8 cellular contexts compared by ENCODE assay signal in genomic region chr11:65505434-65506315, GRCh38. TPM values are rescaled to one million over a fixed set of nuclear protein-coding genes. Genes with fewer than 3 reads are reported as not detected.
A peak's percentile ranks its signal among the peaks of the same experiment; 100 is the strongest.
DNase-seq lines count a peak whose midpoint lies in the region; ATAC-seq and TF ChIP-seq lines count a peak whose summit lies in the region.

No MANE protein-coding gene starts in this region.

- H3K36me3 Mint-ChIP-seq in nephron progenitor cell (ENCODE audit: low read depth) = peaks cover 18% of the 10 kb centered on the region

- H3K4me1 Mint-ChIP-seq in nephron progenitor cell = peaks cover 54% of the 10 kb centered on the region

- DNase-seq in Caki2 (ENCODE audit: low read depth) = peak; percentile 39
- peak; percentile 38 for DNase-seq in NB4 (ENCODE audit: low read depth)
- DNase-seq in nephron progenitor cell = no peak
- DNase-seq in DMS79 treated with DMSO at 0.1 percent for 48 hours (lab: John Stamatoyannopoulos, UW) = no peak
- DNase-seq in GM20000 (ENCODE audit: low spot score) = no peak

- peak overlapping the region; percentile 87 for H3K4me3 ChIP-seq in NB4 (ENCODE audit: low read depth, low read length)
- peak overlapping the region; percentile 91 to 99 for H3K4me3 ChIP-seq in duodenal mucosa (ENCODE audit: low read depth in 1 of 2, low read length in 2 of 2)

- peak overlapping the region; percentile 64 for H3K27ac Mint-ChIP-seq in nephron progenitor cell

- TF ChIP-seq CTCF in NB4 (IDR thresholded peaks at IDR 0.05; ENCODE audit: low read depth, low read length) = no peak
- TF ChIP-seq CTCF in nephron progenitor cell (IDR thresholded peaks at IDR 0.05) = no peak
- no peak for TF ChIP-seq CTCF in GM20000 (IDR thresholded peaks at IDR 0.05; ENCODE audit: extremely low read depth, missing control alignments)

- peaks cover 27 to 28% of the 10 kb centered on the region in 2 donors for H3K4me1 ChIP-seq in duodenal mucosa (ENCODE audit: control insufficient read depth in 1 of 2, insufficient read depth in 2 of 2, low read length in 2 of 2)

- no peak for TF ChIP-seq POLR2A in NB4 (IDR thresholded peaks at IDR 0.05; ENCODE audit: extremely low read depth, insufficient read length)

- no peaks in the 10 kb centered on the region for H3K9me3 Mint-ChIP-seq in nephron progenitor cell

- H3K27ac ChIP-seq in duodenal mucosa (ENCODE audit: low read depth, low read length) = peak overlapping the region; percentile 76

- no peaks in the 10 kb centered on the region for H3K27me3 ChIP-seq in duodenal mucosa (ENCODE audit: control insufficient read depth in 1 of 2, insufficient read depth in 2 of 2, low read length in 2 of 2)

- no peak for ATAC-seq in GM18870 (IDR thresholded peaks at IDR 0.05; ENCODE audit: unreplicated experiment)
- ATAC-seq in GM18519 (IDR thresholded peaks at IDR 0.05; ENCODE audit: low FRiP score, unreplicated experiment) = no peak

- peaks cover 11% of the 10 kb centered on the region for H3K27me3 Mint-ChIP-seq in nephron progenitor cell (ENCODE audit: low read depth, poor library complexity)

- H3K9ac ChIP-seq in duodenal mucosa (ENCODE audit: low read depth in 1 of 2, low read length in 2 of 2) = peak overlapping the region; percentile 86 to 100

- no peak overlapping the region for H3K4me3 Mint-ChIP-seq in nephron progenitor cell

- H3K36me3 ChIP-seq in duodenal mucosa (ENCODE audit: control insufficient read depth in 1 of 2, insufficient read depth in 2 of 2, low read length in 2 of 2) = peaks cover 56 to 57% of the 10 kb centered on the region in 2 donors

- no peaks in the 10 kb centered on the region for H3K9me3 ChIP-seq in duodenal mucosa (ENCODE audit: control insufficient read depth in 1 of 2, low read length in 2 of 2)

- in situ Hi-C loops in Caki2 (cut with HindIII; ENCODE audit: low pct_unique_long_range_greater_than_20kb, low sequenced_read_pairs) = no loop called here

RNA-seq across cellular contexts. Expression of gene MALAT1, which starts 6.8 kb away (rescaled TPM):
- total RNA-seq in Caki2 (2014; rRNA removed; shearing (Covaris generic); ENCODE audit: low replicate concordance) = 107 and 234 TPM in 2 replicates

RNA-seq across cellular contexts. Expression of gene SCYL1, which starts 19.2 kb away (rescaled TPM):
- total RNA-seq in Caki2 (2014; rRNA removed; shearing (Covaris generic); ENCODE audit: low replicate concordance) = 42.2 and 58.0 TPM in 2 replicates

RNA-seq across cellular contexts. Expression of gene LTBP3, which starts 52.5 kb away (rescaled TPM):
- 74.6 and 77.7 TPM in 2 replicates for total RNA-seq in Caki2 (2014; rRNA removed; shearing (Covaris generic); ENCODE audit: low replicate concordance)

Comparison
In these comparisons a context has a peak if more than half of its experiments do, and no peak if none do; other contexts are left out.
1. DNase-seq: peak in Caki2 (single experiment) and NB4 (single experiment); none in nephron progenitor cell (single experiment), DMS79 treated with DMSO at 0.1 percent for 48 hours (single experiment) and GM20000 (single experiment).